14 cellular contexts compared by ENCODE assay signal in genomic region chr1:228989176-228989575, GRCh38.
"Had no signal": no experiment of that assay in that cellular context is flagged by ENCODE, and none has a peak within 500 bp of the region (broad histone marks: within the 10 kb centered on the region; RNA-seq: fewer than 3 reads in every experiment).

No MANE protein-coding gene starts in this region.

- H3K27ac ChIP-seq: cardiac muscle cell, SJCRH30 had no signal

- H3K9me3 ChIP-seq: colonic mucosa, lower lobe of right lung, thoracic aorta had no signal

- H3K36me3 ChIP-seq: cardiac muscle cell, colonic mucosa, lower lobe of right lung, SJCRH30, thoracic aorta had no signal

- DNase-seq: activated CD8-positive, alpha-beta memory T cell treated with anti-CD3 and anti-CD28 coated beads, Interleukin-2, amount 10 ng/mL, durations not matched to agents 7 days and 5 days; activated naive CD8-positive, alpha-beta T cell treated with anti-CD3 and anti-CD28 coated beads for 36 hours; activated T-cell treated with anti-CD3 and anti-CD28 coated beads, Interleukin-2, amount 50 U/mL, for 24 hours; effector memory CD8-positive, alpha-beta T cell; lower lobe of right lung; naive thymus-derived CD4-positive, alpha-beta T cell; stimulated activated CD4-positive, alpha-beta T cell treated with anti-CD3 and anti-CD28 coated beads, Interleukin-2, amount 100 ng/mL, for 48 hours had no signal

- H3K9me3 Mint-ChIP-seq: activated naive CD8-positive, alpha-beta T cell treated with anti-CD3 and anti-CD28 coated beads for 36 hours; activated T-cell treated with anti-CD3 and anti-CD28 coated beads, Interleukin-2, amount 50 U/mL, for 24 hours; effector memory CD8-positive, alpha-beta T cell; stimulated activated naive CD8-positive, alpha-beta T cell treated with anti-CD3 and anti-CD28 coated beads, Interleukin-15, Interleukin-2, amounts not matched to agents 100 ng/mL and 50 ng/mL, for 24 hours; T-helper 2 cell treated with Interferon-gamma antibody and Interleukin-4, amounts not matched to agents 5 μg/mL and 100 μg/mL, for 36 hours had no signal

- H3K36me3 Mint-ChIP-seq: activated CD8-positive, alpha-beta memory T cell treated with anti-CD3 and anti-CD28 coated beads, Interleukin-2, amount 10 ng/mL, durations not matched to agents 7 days and 5 days; activated naive CD8-positive, alpha-beta T cell treated with anti-CD3 and anti-CD28 coated beads for 36 hours; naive thymus-derived CD4-positive, alpha-beta T cell had no signal

- H3K4me3 Mint-ChIP-seq: activated CD8-positive, alpha-beta memory T cell treated with anti-CD3 and anti-CD28 coated beads, Interleukin-2, amount 10 ng/mL, durations not matched to agents 7 days and 5 days; activated naive CD8-positive, alpha-beta T cell treated with anti-CD3 and anti-CD28 coated beads for 36 hours; activated T-cell treated with anti-CD3 and anti-CD28 coated beads, Interleukin-2, amount 50 U/mL, for 24 hours; effector memory CD8-positive, alpha-beta T cell; stimulated activated naive CD8-positive, alpha-beta T cell treated with anti-CD3 and anti-CD28 coated beads, Interleukin-15, Interleukin-2, amounts not matched to agents 100 ng/mL and 50 ng/mL, for 24 hours; T-helper 2 cell treated with Interferon-gamma antibody and Interleukin-4, amounts not matched to agents 5 μg/mL and 100 μg/mL, for 36 hours had no signal

- ATAC-seq: activated CD4-positive, CD25-positive, alpha-beta regulatory T cell treated with anti-CD3 and anti-CD28 coated beads, Interleukin-2, amount 50 U/mL, for 24 hours; activated CD8-positive, alpha-beta memory T cell treated with anti-CD3 and anti-CD28 coated beads, Interleukin-2, amount 10 ng/mL, durations not matched to agents 7 days and 5 days; effector memory CD8-positive, alpha-beta T cell had no signal

- H3K4me3 ChIP-seq: cardiac muscle cell, colonic mucosa, lower lobe of right lung, SJCRH30, thoracic aorta had no signal

- H3K27ac Mint-ChIP-seq: activated CD8-positive, alpha-beta memory T cell treated with anti-CD3 and anti-CD28 coated beads, Interleukin-2, amount 10 ng/mL, durations not matched to agents 7 days and 5 days; activated naive CD8-positive, alpha-beta T cell treated with anti-CD3 and anti-CD28 coated beads for 36 hours; activated T-cell treated with anti-CD3 and anti-CD28 coated beads, Interleukin-2, amount 50 U/mL, for 24 hours; stimulated activated naive CD8-positive, alpha-beta T cell treated with anti-CD3 and anti-CD28 coated beads, Interleukin-15, Interleukin-2, amounts not matched to agents 100 ng/mL and 50 ng/mL, for 24 hours; T-helper 2 cell treated with Interferon-gamma antibody and Interleukin-4, amounts not matched to agents 5 μg/mL and 100 μg/mL, for 36 hours had no signal

- H3K27me3 ChIP-seq: cardiac muscle cell, colonic mucosa, SJCRH30 had no signal

- H3K27me3 Mint-ChIP-seq: activated naive CD8-positive, alpha-beta T cell treated with anti-CD3 and anti-CD28 coated beads for 36 hours; activated T-cell treated with anti-CD3 and anti-CD28 coated beads, Interleukin-2, amount 50 U/mL, for 24 hours; stimulated activated naive CD8-positive, alpha-beta T cell treated with anti-CD3 and anti-CD28 coated beads, Interleukin-15, Interleukin-2, amounts not matched to agents 100 ng/mL and 50 ng/mL, for 24 hours had no signal

- H3K4me1 ChIP-seq: colonic mucosa had no signal
